In the genomic region with DNA sequence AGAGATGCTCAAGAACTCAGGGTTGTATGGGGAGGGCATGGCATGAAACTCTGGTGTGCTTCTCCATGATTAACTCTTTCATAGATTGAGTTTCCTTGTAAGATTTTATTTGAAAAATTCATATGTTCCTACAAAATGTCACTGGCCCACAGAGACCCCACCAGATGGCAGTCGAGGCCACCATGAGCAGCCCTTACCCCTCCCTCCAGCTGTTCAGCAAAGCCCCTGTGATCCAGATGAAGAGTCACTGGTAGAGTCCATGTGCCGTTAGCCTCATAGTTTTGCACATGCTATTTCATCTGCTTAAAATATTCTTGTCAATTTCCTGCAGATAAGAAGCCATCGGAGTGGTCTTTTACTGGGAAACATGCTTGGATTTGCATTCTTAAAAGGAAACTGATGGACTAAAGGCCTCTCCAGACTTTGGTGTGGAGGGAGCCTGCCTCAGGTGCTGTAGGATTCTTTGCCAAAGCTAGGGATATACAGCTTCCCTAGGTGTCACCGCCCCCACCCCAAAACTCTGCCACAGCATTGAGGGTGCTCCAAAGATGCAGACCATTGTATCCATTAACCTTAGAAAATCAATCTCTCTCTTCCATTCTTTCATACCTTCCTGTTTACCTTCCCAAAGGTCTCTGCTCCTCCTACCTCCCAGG, we compare ENCODE assay signal across 8 cellular contexts. TPM values are rescaled to one million over a fixed set of nuclear protein-coding genes. Genes with fewer than 3 reads are reported as not detected.
DNase-seq lines count a peak whose midpoint lies in the region; ATAC-seq and TF ChIP-seq lines count a peak whose summit lies in the region.

No MANE protein-coding gene starts in this region.

- H3K36me3 Mint-ChIP-seq in Caco-2 (ENCODE audit: insufficient read depth, unreplicated experiment): no peaks in the 10 kb centered on the region

- no peak overlapping the region for H3K4me3 Mint-ChIP-seq in Caco-2 (ENCODE audit: unreplicated experiment)

- POLR2A ChIA-PET in Caco-2 (lab: Charles Lee): no interaction called here

- DNase-seq in Caco-2 (peak; percentile 52 to 60), H4 (ENCODE audit: low spot score) (peak; percentile 13), RKO (ENCODE audit: low spot score) (peak; percentile 4), left cardiac atrium (no peak), NCI-H2107 treated with DMSO at 0.1 percent for 48 hours (lab: John Stamatoyannopoulos, UW; ENCODE audit: unreplicated experiment) (no peak), NOMO-1 treated with dmso at 0.1 percent for 144 hours (lab: John Stamatoyannopoulos, UW; ENCODE audit: unreplicated experiment) (no peak), stomach (no peak)
- DNase-seq in activated effector memory CD4-positive, alpha-beta T cell treated with anti-CD3 and anti-CD28 coated beads, Interleukin-2, amount 50 U/mL, for 16 hours: no peak

- CTCF ChIA-PET in Caco-2 (lab: Charles Lee): interaction anchor here (0.6 to 1.0 kb wide), 2 partner anchors 56 to 94 kb away, joined by 3 to 4 read pairs; no protein-coding TSS in a partner anchor

- H3K4me1 ChIP-seq in Caco-2 (no peaks in the 10 kb centered on the region), stomach (no peaks in the 10 kb centered on the region)

- peak; percentile 69 to 76 for TF ChIP-seq CTCF in Caco-2 (IDR thresholded peaks at IDR 0.05; ENCODE audit: insufficient read depth in 1 of 2, low read depth in 1 of 2, low read length in 1 of 2, severe bottlenecking in 1 of 2, unreplicated experiment in 1 of 2)
- no peak for TF ChIP-seq CTCF in stomach (IDR thresholded peaks at IDR 0.05)

- BruUV-seq in Caco-2 (replicated peaks; lab: Mats Ljungman, UMichigan): no TSS peak

- ATAC-seq in left cardiac atrium: peak; percentile 39 to 47

- no peak for TF ChIP-seq POLR2A in stomach (IDR thresholded peaks at IDR 0.05)

- no peak overlapping the region for H3K27ac ChIP-seq in stomach

- peaks cover 9% of the 10 kb centered on the region for H3K27me3 Mint-ChIP-seq in Caco-2 (ENCODE audit: insufficient read depth, unreplicated experiment)

- 39 to 54% (median 45%) methylated on average over 3 to 4 of the region's 4 CpGs for WGBS in stomach, 5 donors

- no peaks in the 10 kb centered on the region for H3K9me3 Mint-ChIP-seq in Caco-2 (ENCODE audit: unreplicated experiment)

- H3K9me3 ChIP-seq in Caco-2 (no peaks in the 10 kb centered on the region), stomach (no peaks in the 10 kb centered on the region)

- H3K27ac Mint-ChIP-seq in Caco-2 (ENCODE audit: unreplicated experiment): no peak overlapping the region

- no peak for TF ChIP-seq EP300 in stomach (IDR thresholded peaks at IDR 0.05)

- H3K36me3 ChIP-seq in Caco-2 (ENCODE audit: control insufficient read depth, insufficient read depth, low read length): no peaks in the 10 kb centered on the region
- H3K36me3 ChIP-seq in stomach: no peaks in the 10 kb centered on the region

- intact Hi-C loops in Caco-2 (cut with micrococcal nuclease; ENCODE audit: unreplicated experiment): loop anchor here (1.0 kb wide), 3 partner anchors 57 to 235 kb away; no protein-coding TSS in a partner anchor
- intact Hi-C loops in left cardiac atrium (cut with DNase I): no loop called here
- intact Hi-C loops in stomach (cut with DNase I; ENCODE audit: low total_unique reads): no loop called here

- no peak overlapping the region for H3K4me3 ChIP-seq in Caco-2 (ENCODE audit: low read depth, low read length)
- no peak overlapping the region for H3K4me3 ChIP-seq in stomach

- H3K27me3 ChIP-seq in Caco-2 (replicated peaks; ENCODE audit: control insufficient read depth, insufficient read depth, low read length): no peaks in the 10 kb centered on the region
- H3K27me3 ChIP-seq in stomach: no peaks in the 10 kb centered on the region

- H3K4me1 Mint-ChIP-seq in Caco-2 (ENCODE audit: low read depth, unreplicated experiment): no peaks in the 10 kb centered on the region

RNA-seq across cellular contexts. Expression of a gene that starts 18.8 kb away (rescaled TPM):
- total RNA-seq in Caco-2 (2022): 0.77 and 0.95 TPM in 2 replicates
- total RNA-seq in H4 (2014; rRNA removed; shearing (Covaris generic)): 0.14 and 1.3 TPM in 2 replicates
- 10 to 100 TPM; 14.3 to 36.7 TPM for total RNA-seq in left cardiac atrium
- 10 to 100 TPM in 1 of 5 donors, 1 to 10 TPM in 3, not detected in 1; 1.8 to 41.4 (median 2.8) TPM for total RNA-seq in stomach
- 1 to 10 TPM; 2.2 to 8.5 (median 8.1) TPM for polyA plus RNA-seq in stomach

Comparison
In these comparisons a context has a peak if more than half of its experiments do, and no peak if none do; other contexts are left out.
1. DNase-seq: peak in Caco-2 (2 of 2), H4 (single experiment) and RKO (single experiment); none in left cardiac atrium (single experiment), NCI-H2107 treated with DMSO at 0.1 percent for 48 hours (single experiment), activated effector memory CD4-positive, alpha-beta T cell treated with anti-CD3 and anti-CD28 coated beads, Interleukin-2, amount 50 U/mL, for 16 hours (single experiment), NOMO-1 treated with dmso at 0.1 percent for 144 hours (single experiment) and stomach (single experiment).
2. CTCF ChIP-seq: peak in Caco-2 (2 of 2); none in stomach (0 of 7).